ENCODE assay signal across 12 cellular contexts in the genomic region with DNA sequence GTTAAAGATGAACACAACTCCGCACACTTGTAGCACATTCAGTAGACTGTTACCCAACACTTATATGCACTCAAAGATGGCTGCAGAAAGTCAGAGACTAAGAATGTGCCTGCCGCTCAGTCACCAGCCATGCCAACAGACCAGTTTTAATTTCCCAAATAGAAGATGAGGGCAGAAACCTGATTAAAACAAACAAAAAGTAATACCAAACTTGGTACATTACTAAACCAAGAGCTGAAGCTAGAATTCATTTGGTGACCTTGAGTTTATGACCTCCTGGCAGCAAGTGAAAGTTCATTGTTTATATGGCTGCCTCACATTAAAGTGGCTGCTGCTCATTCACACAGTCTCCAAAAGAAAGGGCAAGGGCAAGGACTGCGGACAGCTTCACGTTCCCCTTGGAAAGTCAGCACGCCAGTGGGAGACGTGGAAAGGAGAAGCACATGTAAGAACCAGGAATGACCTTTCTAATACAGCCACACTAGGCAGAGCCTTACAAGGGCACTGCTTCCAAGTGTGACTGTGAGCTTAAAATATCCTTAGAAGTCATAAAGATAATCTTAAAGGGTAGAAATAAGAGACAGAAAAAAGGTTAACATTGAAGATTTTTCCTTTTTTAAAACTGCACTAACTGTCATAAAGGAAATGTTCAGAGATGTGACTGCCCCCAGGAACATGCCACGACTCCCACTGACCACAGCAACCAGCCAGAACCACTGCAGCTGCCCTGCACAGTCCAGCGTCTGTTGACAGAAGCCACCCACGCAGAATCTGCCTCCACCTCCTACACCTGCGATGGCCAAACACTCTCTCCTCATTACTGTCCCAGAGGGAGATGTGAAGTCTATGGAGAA.
DNase-seq lines count a peak whose midpoint lies in the region; ATAC-seq and TF ChIP-seq lines count a peak whose summit lies in the region.
"Had no signal": no experiment of that assay in that cellular context is flagged by ENCODE, and none has a peak within 500 bp of the region (broad histone marks: within the 10 kb centered on the region; RNA-seq: fewer than 3 reads in every experiment).

No MANE protein-coding gene starts in this region.

- no peaks in the 10 kb centered on the region for H3K27me3 Mint-ChIP-seq in activated naive CD8-positive, alpha-beta T cell
- H3K27me3 Mint-ChIP-seq in activated naive CD8-positive, alpha-beta T cell treated with anti-CD3 and anti-CD28 coated beads for 36 hours = no peaks in the 10 kb centered on the region
- H3K27me3 Mint-ChIP-seq in naive B cell = no peaks in the 10 kb centered on the region
- H3K27me3 Mint-ChIP-seq: activated naive CD8-positive, alpha-beta T cell treated with anti-CD3 and anti-CD28 coated beads, Interleukin-2, amount 10 ng/mL, durations not matched to agents 7 days and 5 days had no signal

- peaks cover 5% of the 10 kb centered on the region for H3K36me3 ChIP-seq in upper lobe of right lung

- no peak for DNase-seq in activated naive CD8-positive, alpha-beta T cell treated with anti-CD3 and anti-CD28 coated beads for 36 hours
- peak; percentile 30 for DNase-seq in fibroblast of peridontal ligament (ENCODE audit: extremely low read depth)
- DNase-seq in naive B cell = no peak
- peak; percentile 33 for DNase-seq in upper lobe of right lung
- DNase-seq in SW 1271 (lab: John Stamatoyannopoulos, UW) = no peak
- DNase-seq: NCI-H1048, WERI-Rb-1 had no signal

- intact Hi-C loops in upper lobe of right lung (cut with DNase I) = no loop called here

- H3K36me3 Mint-ChIP-seq in activated naive CD8-positive, alpha-beta T cell = peaks cover 10% of the 10 kb centered on the region
- H3K36me3 Mint-ChIP-seq in activated naive CD8-positive, alpha-beta T cell treated with anti-CD3 and anti-CD28 coated beads for 36 hours = peaks cover 45% of the 10 kb centered on the region
- no peaks in the 10 kb centered on the region for H3K36me3 Mint-ChIP-seq in naive B cell

- no peak overlapping the region for H3K4me3 ChIP-seq in upper lobe of right lung

- H3K4me3 Mint-ChIP-seq in activated naive CD8-positive, alpha-beta T cell = no peak overlapping the region
- H3K4me3 Mint-ChIP-seq in activated naive CD8-positive, alpha-beta T cell treated with anti-CD3 and anti-CD28 coated beads for 36 hours = no peak overlapping the region
- peak overlapping the region in 4 of 8 donors; percentile 35 to 55 (median 44) for H3K4me3 Mint-ChIP-seq in naive B cell
- H3K4me3 Mint-ChIP-seq: activated naive CD8-positive, alpha-beta T cell treated with anti-CD3 and anti-CD28 coated beads, Interleukin-2, amount 10 ng/mL, durations not matched to agents 7 days and 5 days had no signal

- no peaks in the 10 kb centered on the region for H3K27me3 ChIP-seq in upper lobe of right lung

- no peak for TF ChIP-seq CTCF in upper lobe of right lung (IDR thresholded peaks at IDR 0.05)

- peaks cover 54% of the 10 kb centered on the region for H3K4me1 ChIP-seq in upper lobe of right lung

- ATAC-seq in naive B cell (ENCODE audit: low read depth in 2 of 2) (no peak), upper lobe of right lung (no peak), GM19035 (IDR thresholded peaks at IDR 0.05; ENCODE audit: unreplicated experiment) (no peak), GM18502 (IDR thresholded peaks at IDR 0.05; ENCODE audit: poor library complexity, unreplicated experiment) (no peak)

- peaks cover 72% of the 10 kb centered on the region for H3K4me1 Mint-ChIP-seq in activated naive CD8-positive, alpha-beta T cell (ENCODE audit: low read depth)
- peaks cover 72% of the 10 kb centered on the region for H3K4me1 Mint-ChIP-seq in activated naive CD8-positive, alpha-beta T cell treated with anti-CD3 and anti-CD28 coated beads for 36 hours
- H3K4me1 Mint-ChIP-seq in naive B cell = peaks cover 61 to 84% (median 80%) of the 10 kb centered on the region in 3 donors

- no peaks in the 10 kb centered on the region for H3K9me3 ChIP-seq in upper lobe of right lung

- peak overlapping the region; percentile 35 for H3K27ac Mint-ChIP-seq in activated naive CD8-positive, alpha-beta T cell
- H3K27ac Mint-ChIP-seq in activated naive CD8-positive, alpha-beta T cell treated with anti-CD3 and anti-CD28 coated beads for 36 hours = no peak overlapping the region
- peak overlapping the region; percentile 12 to 96 (median 80) for H3K27ac Mint-ChIP-seq in naive B cell
- H3K27ac Mint-ChIP-seq: activated naive CD8-positive, alpha-beta T cell treated with anti-CD3 and anti-CD28 coated beads, Interleukin-2, amount 10 ng/mL, durations not matched to agents 7 days and 5 days had no signal

- H3K9me3 Mint-ChIP-seq in activated naive CD8-positive, alpha-beta T cell (ENCODE audit: low read depth) = no peaks in the 10 kb centered on the region
- no peaks in the 10 kb centered on the region for H3K9me3 Mint-ChIP-seq in activated naive CD8-positive, alpha-beta T cell treated with anti-CD3 and anti-CD28 coated beads for 36 hours
- no peaks in the 10 kb centered on the region for H3K9me3 Mint-ChIP-seq in naive B cell
- H3K9me3 Mint-ChIP-seq: activated naive CD8-positive, alpha-beta T cell treated with anti-CD3 and anti-CD28 coated beads, Interleukin-2, amount 10 ng/mL, durations not matched to agents 7 days and 5 days had no signal

- peak overlapping the region; percentile 0 for H3K27ac ChIP-seq in upper lobe of right lung
- H3K27ac ChIP-seq: parathyroid adenoma, WERI-Rb-1 had no signal

Comparison
In these comparisons a context has a peak if more than half of its experiments do, and no peak if none do; other contexts are left out.
1. DNase-seq: peak in fibroblast of peridontal ligament (single experiment) and upper lobe of right lung (single experiment); none in activated naive CD8-positive, alpha-beta T cell treated with anti-CD3 and anti-CD28 coated beads for 36 hours (single experiment), naive B cell (single experiment) and SW 1271 (0 of 2).